In the genomic region with DNA sequence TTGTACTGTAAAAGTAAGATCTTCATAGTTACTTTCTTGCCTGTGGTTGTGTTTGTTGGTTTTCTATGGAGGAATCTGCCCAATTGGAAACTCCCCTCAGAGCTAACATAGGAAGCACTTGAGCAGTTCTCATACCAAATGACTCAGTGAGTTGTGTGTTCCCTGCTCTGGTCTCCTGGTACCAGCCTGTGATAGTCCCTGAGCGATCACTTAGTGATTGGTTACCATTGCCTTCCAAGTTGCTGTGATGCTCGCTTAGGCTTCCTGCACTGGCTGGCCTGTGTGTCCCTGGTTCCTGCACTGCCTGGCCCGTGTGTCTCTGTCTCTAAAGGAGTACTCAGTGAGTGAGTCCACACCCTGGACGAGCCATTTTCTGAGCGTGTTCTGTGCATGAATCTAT, we compare ENCODE assay signal across 9 cellular contexts.
DNase-seq lines count a peak whose midpoint lies in the region; ATAC-seq and TF ChIP-seq lines count a peak whose summit lies in the region.
"Had no signal": no experiment of that assay in that cellular context is flagged by ENCODE, and none has a peak within 500 bp of the region (broad histone marks: within the 10 kb centered on the region; RNA-seq: fewer than 3 reads in every experiment).

No MANE protein-coding gene starts in this region.

- H3K27ac Mint-ChIP-seq in CD8-positive, alpha-beta T cell, result peak overlapping the region; percentile 5
- H3K27ac Mint-ChIP-seq in activated naive CD8-positive, alpha-beta T cell treated with anti-CD3 and anti-CD28 coated beads, Interleukin-2, amount 10 ng/mL, durations not matched to agents 7 days and 5 days, result peak overlapping the region; percentile 69
- no peak overlapping the region for H3K27ac Mint-ChIP-seq in chondrocyte (ENCODE audit: unreplicated experiment)

- H3K27ac ChIP-seq in CD8-positive, alpha-beta T cell (ENCODE audit: low read depth, low read length), result no peak overlapping the region
- peak overlapping the region in 2 of 3 donors; percentile 2 to 41 for H3K27ac ChIP-seq in right lobe of liver

- no peak for ATAC-seq in CD8-positive, alpha-beta T cell
- ATAC-seq in HG02798 (IDR thresholded peaks at IDR 0.05; ENCODE audit: poor library complexity, unreplicated experiment), result peak; percentile 65
- ATAC-seq in activated naive CD8-positive, alpha-beta T cell treated with anti-CD3 and anti-CD28 coated beads, Interleukin-2, amount 10 ng/mL, durations not matched to agents 7 days and 5 days (ENCODE audit: low read depth), result no peak
- peak in 1 of 4 donors; percentile 3 for ATAC-seq in right lobe of liver

- no peaks in the 10 kb centered on the region for H3K9me3 ChIP-seq in CD8-positive, alpha-beta T cell (ENCODE audit: low read length)
- no peaks in the 10 kb centered on the region for H3K9me3 ChIP-seq in right lobe of liver
- H3K9me3 ChIP-seq: pancreas had no signal

- H3K4me3 Mint-ChIP-seq in CD8-positive, alpha-beta T cell, result no peak overlapping the region
- H3K4me3 Mint-ChIP-seq in activated naive CD8-positive, alpha-beta T cell treated with anti-CD3 and anti-CD28 coated beads, Interleukin-2, amount 10 ng/mL, durations not matched to agents 7 days and 5 days, result no peak overlapping the region
- H3K4me3 Mint-ChIP-seq in chondrocyte (ENCODE audit: unreplicated experiment), result no peak overlapping the region

- intact Hi-C loops in CD8-positive, alpha-beta T cell (cut with DNase I, micrococcal nuclease), result loop anchor here (2.0 to 5.0 kb wide), 4 partner anchors 178 to 818 kb away; no protein-coding TSS in a partner anchor
- intact Hi-C loops in right lobe of liver (cut with DNase I), result loop anchor here (5.0 to 10.0 kb wide), 2 partner anchors 306 to 413 kb away; no protein-coding TSS in a partner anchor

- peaks cover 59% of the 10 kb centered on the region for H3K4me1 Mint-ChIP-seq in CD8-positive, alpha-beta T cell (ENCODE audit: low read depth)
- peaks cover 56% of the 10 kb centered on the region for H3K4me1 Mint-ChIP-seq in activated naive CD8-positive, alpha-beta T cell treated with anti-CD3 and anti-CD28 coated beads, Interleukin-2, amount 10 ng/mL, durations not matched to agents 7 days and 5 days
- peaks cover 69% of the 10 kb centered on the region for H3K4me1 Mint-ChIP-seq in chondrocyte (ENCODE audit: low read depth)

- TF ChIP-seq POLR2A in right lobe of liver (IDR thresholded peaks at IDR 0.05), result no peak

- TF ChIP-seq CTCF in CD8-positive, alpha-beta T cell (IDR thresholded peaks at IDR 0.05), result no peak
- TF ChIP-seq CTCF in right lobe of liver (IDR thresholded peaks at IDR 0.05) (no peak), chondrocyte (IDR thresholded peaks at IDR 0.05) (no peak)

- H3K9me3 Mint-ChIP-seq in CD8-positive, alpha-beta T cell, result no peaks in the 10 kb centered on the region
- H3K9me3 Mint-ChIP-seq in activated naive CD8-positive, alpha-beta T cell treated with anti-CD3 and anti-CD28 coated beads, Interleukin-2, amount 10 ng/mL, durations not matched to agents 7 days and 5 days, result no peaks in the 10 kb centered on the region
- H3K9me3 Mint-ChIP-seq in chondrocyte (ENCODE audit: low read depth), result no peaks in the 10 kb centered on the region

- POLR2A ChIA-PET in CD8-positive, alpha-beta T cell (lab: Charles Lee), result interaction anchor here (0.5 kb wide), 1 partner anchor 159 kb away, joined by 6 read pairs; no protein-coding TSS in a partner anchor
- POLR2A ChIA-PET in activated naive CD8-positive, alpha-beta T cell treated with anti-CD3 and anti-CD28 coated beads, Interleukin-2, amount 10 ng/mL, durations not matched to agents 7 days and 5 days (lab: Charles Lee), result interaction anchor here (1.9 kb wide), 1 partner anchor 132 kb away, joined by 6 read pairs; no protein-coding TSS in a partner anchor

- H3K4me3 ChIP-seq in CD8-positive, alpha-beta T cell (ENCODE audit: low read depth, low read length), result no peak overlapping the region
- H3K4me3 ChIP-seq in right lobe of liver, result no peak overlapping the region
- H3K4me3 ChIP-seq: pancreas had no signal

- no peaks in the 10 kb centered on the region for H3K27me3 Mint-ChIP-seq in CD8-positive, alpha-beta T cell (ENCODE audit: low read depth)
- no peaks in the 10 kb centered on the region for H3K27me3 Mint-ChIP-seq in activated naive CD8-positive, alpha-beta T cell treated with anti-CD3 and anti-CD28 coated beads, Interleukin-2, amount 10 ng/mL, durations not matched to agents 7 days and 5 days
- H3K27me3 Mint-ChIP-seq in chondrocyte (ENCODE audit: low read depth), result no peaks in the 10 kb centered on the region

- H3K27me3 ChIP-seq in CD8-positive, alpha-beta T cell (ENCODE audit: insufficient read depth, low read length), result no peaks in the 10 kb centered on the region
- H3K27me3 ChIP-seq in right lobe of liver, result no peaks in the 10 kb centered on the region
- H3K27me3 ChIP-seq: pancreas had no signal

- whole genome bisulfite sequencing in right lobe of liver (ENCODE audit: insufficient coverage, low coverage, low lambda C conversion rate, missing lambda C conversion rate), result no CpG with 5 or more reads among the region's 5 CpGs

- H3K36me3 Mint-ChIP-seq in CD8-positive, alpha-beta T cell, result peaks cover 69% of the 10 kb centered on the region
- H3K36me3 Mint-ChIP-seq in activated naive CD8-positive, alpha-beta T cell treated with anti-CD3 and anti-CD28 coated beads, Interleukin-2, amount 10 ng/mL, durations not matched to agents 7 days and 5 days, result peaks cover 38% of the 10 kb centered on the region
- H3K36me3 Mint-ChIP-seq in chondrocyte (ENCODE audit: low read depth), result peaks cover 19% of the 10 kb centered on the region

- CTCF ChIA-PET in CD8-positive, alpha-beta T cell (lab: Charles Lee), result interaction anchor here (0.6 to 11.7 kb wide), 29 partner anchors 8 to 529 kb away, joined by 3 to 138 read pairs (median 3); a partner anchor contains a TSS

- DNase-seq in CD8-positive, alpha-beta T cell, result no peak
- no peak for DNase-seq in activated naive CD8-positive, alpha-beta T cell treated with anti-CD3 and anti-CD28 coated beads, Interleukin-2, amount 10 ng/mL, durations not matched to agents 7 days and 5 days
- DNase-seq in right lobe of liver (no peak), chondrocyte (ENCODE audit: low spot score) (no peak), NCI-H2196 (lab: John Stamatoyannopoulos, UW; ENCODE audit: unreplicated experiment) (no peak), NCI-H1092 (lab: John Stamatoyannopoulos, UW) (no peak)
- DNase-seq in activated effector memory CD4-positive, alpha-beta T cell treated with anti-CD3 and anti-CD28 coated beads, Interleukin-2, amount 50 U/mL, for 16 hours, result no peak

- peaks cover 33% of the 10 kb centered on the region for H3K36me3 ChIP-seq in CD8-positive, alpha-beta T cell (ENCODE audit: insufficient read depth, low read length)
- H3K36me3 ChIP-seq in right lobe of liver, result peaks cover 0 to 32% (median 5%) of the 10 kb centered on the region in 4 donors

- H3K4me1 ChIP-seq in CD8-positive, alpha-beta T cell (ENCODE audit: insufficient read depth, low read length), result peaks cover 52% of the 10 kb centered on the region
- peaks cover 0 to 16% (median 7%) of the 10 kb centered on the region in 4 donors for H3K4me1 ChIP-seq in right lobe of liver
